In genomic region chr12:56616244-56616643, GRCh38 we compare ENCODE assay signal across 13 cellular contexts.
"Had no signal": no experiment of that assay in that cellular context is flagged by ENCODE, and none has a peak within 500 bp of the region (broad histone marks: within the 10 kb centered on the region; RNA-seq: fewer than 3 reads in every experiment).

No MANE protein-coding gene starts in this region.

- DNase-seq: activated CD4-positive, alpha-beta T cell treated with anti-CD3 and anti-CD28 coated beads for 4 hours; activated naive CD4-positive, alpha-beta T cell treated with anti-CD3 and anti-CD28 coated beads, Interleukin-2, amount 50 U/mL, for 16 hours; amygdala; cerebellar nuclear complex; dermis blood vessel endothelial cell; islet precursor cell; mesendoderm; ovary; T-cell; trophoblast cell; WERI-Rb-1 had no signal

- H3K36me3 ChIP-seq: ovary had no signal

- H3K9me3 ChIP-seq: ovary had no signal

- ATAC-seq: stimulated activated memory B cell treated with anti-CD40 and anti-IgM and Interleukin-4, amounts not matched to agents 10 μg/mL and 1 μg/mL and 100 μg/mL, for 72 hours; T-cell had no signal

- H3K4me3 ChIP-seq: ovary, SK-N-MC had no signal

- H3K27me3 ChIP-seq: ovary had no signal

- H3K27ac ChIP-seq: ovary, SK-N-MC, WERI-Rb-1 had no signal
